ENCODE assay signal across 7 cellular contexts in genomic region chr6:26052762-26053250, GRCh38. TPM values are rescaled to one million over a fixed set of nuclear protein-coding genes. Genes with fewer than 3 reads are reported as not detected.
A peak's percentile ranks its signal among the peaks of the same experiment; 100 is the strongest.
DNase-seq lines count a peak whose midpoint lies in the region; ATAC-seq and TF ChIP-seq lines count a peak whose summit lies in the region.
"Not testable (repeated sequence)": the region's sequence is repeated elsewhere in the genome, so short reads cannot be mapped to it uniquely, and the experiment has no call there.

No MANE protein-coding gene starts in this region.

- H3K36me3 Mint-ChIP-seq in Calu3 (ENCODE audit: insufficient read depth, unreplicated experiment), result peaks cover 36% of the 10 kb centered on the region
- H3K36me3 Mint-ChIP-seq in activated CD8-positive, alpha-beta T cell treated with anti-CD3 and anti-CD28 coated beads, Interleukin-2, amount 10 ng/mL, durations not matched to agents 7 days and 5 days (ENCODE audit: low read depth), result peaks cover 18% of the 10 kb centered on the region
- H3K36me3 Mint-ChIP-seq in activated naive CD8-positive, alpha-beta T cell treated with anti-CD3 and anti-CD28 coated beads, Interleukin-2, amount 10 ng/mL, durations not matched to agents 7 days and 5 days, result not testable (repeated sequence)

- H3K18ac ChIP-seq in mesendoderm (ENCODE audit: low read length); trophoblast cell (ENCODE audit: low read length): not testable (repeated sequence)

- H3K27ac ChIP-seq in KOPT-K1 (ENCODE audit: low read depth, low read length, poor library complexity, severe bottlenecking) (peak overlapping the region; percentile 99), Peyer's patch (peak overlapping the region in 2 of 4 donors; percentile 18 to 92)
- not testable (repeated sequence) for H3K27ac ChIP-seq in mesendoderm (ENCODE audit: low read depth, low read length); trophoblast cell (ENCODE audit: low read depth, low read length)

- H3K27me3 ChIP-seq in Peyer's patch; mesendoderm (ENCODE audit: insufficient read depth, low read length, poor library complexity); trophoblast cell (ENCODE audit: insufficient read depth, low read length): not testable (repeated sequence)

- ATAC-seq in activated CD8-positive, alpha-beta T cell treated with anti-CD3 and anti-CD28 coated beads, Interleukin-2, amount 10 ng/mL, durations not matched to agents 7 days and 5 days; activated naive CD8-positive, alpha-beta T cell treated with anti-CD3 and anti-CD28 coated beads, Interleukin-2, amount 10 ng/mL, durations not matched to agents 7 days and 5 days (ENCODE audit: low read depth): not testable (repeated sequence)

- H3K23ac ChIP-seq in mesendoderm (ENCODE audit: low read length); trophoblast cell (ENCODE audit: low read length): not testable (repeated sequence)

- DNase-seq in Calu3; activated CD8-positive, alpha-beta T cell treated with anti-CD3 and anti-CD28 coated beads, Interleukin-2, amount 10 ng/mL, durations not matched to agents 7 days and 5 days; activated naive CD8-positive, alpha-beta T cell treated with anti-CD3 and anti-CD28 coated beads, Interleukin-2, amount 10 ng/mL, durations not matched to agents 7 days and 5 days; mesendoderm: not testable (repeated sequence)
- DNase-seq in Peyer's patch (peak in 2 of 3 donors; percentile 59 to 67), trophoblast cell (peak; percentile 50 to 55)

- peaks cover 0 to 12% (median 3%) of the 10 kb centered on the region in 4 donors for H3K4me1 ChIP-seq in Peyer's patch
- not testable (repeated sequence) for H3K4me1 ChIP-seq in mesendoderm (ENCODE audit: control insufficient read depth, low read depth, low read length); trophoblast cell (ENCODE audit: control insufficient read depth in 1 of 2, insufficient read depth in 2 of 2, low read length in 2 of 2)

- TF ChIP-seq POLR2A in Peyer's patch (IDR thresholded peaks at IDR 0.05), result peak in 1 of 2 donors; percentile 5

- not testable (repeated sequence) for H3K56ac ChIP-seq in mesendoderm (ENCODE audit: low read length)

- POLR2A ChIA-PET in activated CD8-positive, alpha-beta T cell treated with anti-CD3 and anti-CD28 coated beads, Interleukin-2, amount 10 ng/mL, durations not matched to agents 7 days and 5 days (lab: Charles Lee), result interaction anchor here (0.7 to 14.7 kb wide), 10 partner anchors 7 to 1814 kb away, joined by 3 to 685 read pairs (median 15); a partner anchor contains a TSS
- POLR2A ChIA-PET in activated naive CD8-positive, alpha-beta T cell treated with anti-CD3 and anti-CD28 coated beads, Interleukin-2, amount 10 ng/mL, durations not matched to agents 7 days and 5 days (lab: Charles Lee), result interaction anchor here (0.6 to 30.0 kb wide), 8 partner anchors 8 to 146 kb away, joined by 3 to 1993 read pairs (median 5); a partner anchor contains a TSS

- not testable (repeated sequence) for H3K79me2 ChIP-seq in mesendoderm (ENCODE audit: control insufficient read depth, insufficient read depth, low read length); trophoblast cell (ENCODE audit: control insufficient read depth, insufficient read depth, low read length, poor library complexity)

- not testable (repeated sequence) for H3K9ac ChIP-seq in mesendoderm (ENCODE audit: low read length); trophoblast cell (ENCODE audit: low read length)

- H4K12ac ChIP-seq in trophoblast cell (ENCODE audit: low read depth, low read length), result not testable (repeated sequence)

- not testable (repeated sequence) for BruUV-seq in Calu3 (replicated peaks; lab: Mats Ljungman, UMichigan)

- not testable (repeated sequence) for TF ChIP-seq CTCF in Calu3 (IDR thresholded peaks at IDR 0.05; ENCODE audit: unreplicated experiment); Peyer's patch (IDR thresholded peaks at IDR 0.05)

- H3K27ac Mint-ChIP-seq in Calu3 (ENCODE audit: unreplicated experiment), result peak overlapping the region; percentile 54
- not testable (repeated sequence) for H3K27ac Mint-ChIP-seq in activated CD8-positive, alpha-beta T cell treated with anti-CD3 and anti-CD28 coated beads, Interleukin-2, amount 10 ng/mL, durations not matched to agents 7 days and 5 days
- H3K27ac Mint-ChIP-seq in activated naive CD8-positive, alpha-beta T cell treated with anti-CD3 and anti-CD28 coated beads, Interleukin-2, amount 10 ng/mL, durations not matched to agents 7 days and 5 days, result peak overlapping the region; percentile 100

- H4K8ac ChIP-seq in mesendoderm (ENCODE audit: low read depth, low read length); trophoblast cell (ENCODE audit: low read depth, low read length): not testable (repeated sequence)

- not testable (repeated sequence) for H3K9me3 Mint-ChIP-seq in Calu3 (ENCODE audit: low read depth, unreplicated experiment); activated CD8-positive, alpha-beta T cell treated with anti-CD3 and anti-CD28 coated beads, Interleukin-2, amount 10 ng/mL, durations not matched to agents 7 days and 5 days (ENCODE audit: insufficient read depth); activated naive CD8-positive, alpha-beta T cell treated with anti-CD3 and anti-CD28 coated beads, Interleukin-2, amount 10 ng/mL, durations not matched to agents 7 days and 5 days

- H3K4me3 ChIP-seq in Peyer's patch; mesendoderm (ENCODE audit: low read length); trophoblast cell (ENCODE audit: low read depth, low read length): not testable (repeated sequence)

- intact Hi-C loops in Calu3 (cut with micrococcal nuclease; ENCODE audit: unreplicated experiment), result not testable (repeated sequence)

- H4K5ac ChIP-seq in mesendoderm (ENCODE audit: low read length), result not testable (repeated sequence)

- H2BK12ac ChIP-seq in trophoblast cell (ENCODE audit: low read length), result not testable (repeated sequence)

- H3K4me1 Mint-ChIP-seq in Calu3 (ENCODE audit: low read depth, unreplicated experiment), result peaks cover 40% of the 10 kb centered on the region
- peaks cover 39% of the 10 kb centered on the region for H3K4me1 Mint-ChIP-seq in activated CD8-positive, alpha-beta T cell treated with anti-CD3 and anti-CD28 coated beads, Interleukin-2, amount 10 ng/mL, durations not matched to agents 7 days and 5 days (ENCODE audit: low read depth)
- peaks cover 36% of the 10 kb centered on the region for H3K4me1 Mint-ChIP-seq in activated naive CD8-positive, alpha-beta T cell treated with anti-CD3 and anti-CD28 coated beads, Interleukin-2, amount 10 ng/mL, durations not matched to agents 7 days and 5 days

- not testable (repeated sequence) for H3K79me1 ChIP-seq in mesendoderm (ENCODE audit: low read length)
- peaks cover 17% of the 10 kb centered on the region for H3K79me1 ChIP-seq in trophoblast cell (ENCODE audit: low read length)

- H4K91ac ChIP-seq in trophoblast cell (ENCODE audit: low read depth, low read length), result not testable (repeated sequence)

- H2BK5ac ChIP-seq in mesendoderm (ENCODE audit: low read length); trophoblast cell (ENCODE audit: low read depth, low read length, poor library complexity): not testable (repeated sequence)

- not testable (repeated sequence) for H3K4me3 Mint-ChIP-seq in Calu3 (ENCODE audit: low read depth, unreplicated experiment)
- H3K4me3 Mint-ChIP-seq in activated CD8-positive, alpha-beta T cell treated with anti-CD3 and anti-CD28 coated beads, Interleukin-2, amount 10 ng/mL, durations not matched to agents 7 days and 5 days, result peak overlapping the region; percentile 87
- H3K4me3 Mint-ChIP-seq in activated naive CD8-positive, alpha-beta T cell treated with anti-CD3 and anti-CD28 coated beads, Interleukin-2, amount 10 ng/mL, durations not matched to agents 7 days and 5 days, result peak overlapping the region; percentile 96

- H2AFZ ChIP-seq in trophoblast cell (ENCODE audit: insufficient read depth, low read length, poor library complexity), result not testable (repeated sequence)

- H3K4me2 ChIP-seq in mesendoderm (ENCODE audit: low read length); trophoblast cell (ENCODE audit: low read length): not testable (repeated sequence)

- H3K9me3 ChIP-seq in KOPT-K1 (ENCODE audit: insufficient read depth, low read length, poor library complexity, severe bottlenecking); Peyer's patch; trophoblast cell (ENCODE audit: insufficient read depth, low read depth, low read length): not testable (repeated sequence)

- H3K4ac ChIP-seq in mesendoderm (ENCODE audit: low read depth, low read length), result peak overlapping the region; percentile 79
- H3K4ac ChIP-seq in trophoblast cell (ENCODE audit: low read depth, low read length), result not testable (repeated sequence)

- no CpG with 5 or more reads among the region's 18 CpGs for WGBS in mesendoderm (ENCODE audit: extremely low coverage, insufficient coverage, low lambda C conversion rate)
- no CpG with 5 or more reads among the region's 18 CpGs for WGBS in trophoblast cell (ENCODE audit: extremely low coverage, insufficient coverage, insufficient read length)

- H3K14ac ChIP-seq in trophoblast cell (ENCODE audit: low read length), result peak overlapping the region; percentile 44

- not testable (repeated sequence) for H2BK120ac ChIP-seq in mesendoderm (ENCODE audit: low read depth, low read length); trophoblast cell (ENCODE audit: insufficient read depth, low read length, poor library complexity)

- H2AK5ac ChIP-seq in mesendoderm (ENCODE audit: low read length); trophoblast cell (ENCODE audit: low read length): not testable (repeated sequence)

- H3K27me3 Mint-ChIP-seq in Calu3 (ENCODE audit: unreplicated experiment); activated CD8-positive, alpha-beta T cell treated with anti-CD3 and anti-CD28 coated beads, Interleukin-2, amount 10 ng/mL, durations not matched to agents 7 days and 5 days (ENCODE audit: low read depth); activated naive CD8-positive, alpha-beta T cell treated with anti-CD3 and anti-CD28 coated beads, Interleukin-2, amount 10 ng/mL, durations not matched to agents 7 days and 5 days: not testable (repeated sequence)

- CTCF ChIA-PET in Calu3 (lab: Charles Lee), result not testable (repeated sequence)
- CTCF ChIA-PET in activated CD8-positive, alpha-beta T cell treated with anti-CD3 and anti-CD28 coated beads, Interleukin-2, amount 10 ng/mL, durations not matched to agents 7 days and 5 days (lab: Charles Lee), result interaction anchor here (1.0 to 1.4 kb wide), 5 partner anchors 9 to 45 kb away, joined by 3 to 5 read pairs (median 3); a partner anchor contains a TSS

- H3K36me3 ChIP-seq in KOPT-K1 (ENCODE audit: insufficient read depth, low read length); Peyer's patch; mesendoderm (ENCODE audit: control insufficient read depth, insufficient read depth, low read length); trophoblast cell (ENCODE audit: control insufficient read depth in 1 of 2, insufficient read depth in 2 of 2, low read length in 2 of 2): not testable (repeated sequence)

- not testable (repeated sequence) for H2BK15ac ChIP-seq in mesendoderm (replicated peaks; ENCODE audit: low read depth)

RNA-seq across cellular contexts. Expression of gene HFE, which starts 34.4 kb away (rescaled TPM):
- total RNA-seq in Calu3 (2022) (24.9 and 27.1 TPM in 2 replicates), Peyer's patch (10 to 100 TPM in 2 of 4 donors, 1 to 10 TPM in 2; 8.1 to 13.2 (median 9.7) TPM)
- total RNA-seq in activated CD8-positive, alpha-beta T cell treated with anti-CD3 and anti-CD28 coated beads, Interleukin-2, amount 10 ng/mL, durations not matched to agents 7 days and 5 days, result 1 to 10 TPM; 4.3 TPM
- total RNA-seq in activated naive CD8-positive, alpha-beta T cell treated with anti-CD3 and anti-CD28 coated beads, Interleukin-2, amount 10 ng/mL, durations not matched to agents 7 days and 5 days, result 1 to 10 TPM; 5.0 to 7.2 TPM
- 0.28 TPM for polyA plus RNA-seq in mesendoderm (2013, experiment 1 of 2)
- 0.41 TPM for polyA plus RNA-seq in mesendoderm (2013, experiment 2 of 2)
- 1.7 and 1.8 TPM in 2 replicates for polyA plus RNA-seq in trophoblast cell (2013)
